Comparison of ENCODE assay signal across 1 cellular context in genomic region chr10:43043342-43043772, GRCh38.
TF ChIP-seq lines count a peak whose summit lies in the region.

No MANE protein-coding gene starts in this region.

TF ChIP-seq in H1, 55 proteins besides CTCF, POLR2A, EP300 and RAD21:
- TF ChIP-seq NRF1 (IDR thresholded peaks at IDR 0.05; ENCODE audit: low read depth, low read length) (no peak), SRF (IDR thresholded peaks at IDR 0.05; ENCODE audit: low read depth, low read length) (no peak), CBX8 (IDR thresholded peaks at IDR 0.05; ENCODE audit: borderline replicate concordance, low read depth, low read length) (no peak), JUND (IDR thresholded peaks at IDR 0.05; ENCODE audit: low read length) (no peak), ATF3 (IDR thresholded peaks at IDR 0.05; ENCODE audit: insufficient read depth, low read depth, low read length) (no peak), CREB1 (IDR thresholded peaks at IDR 0.05) (no peak), PHF8 (conservative IDR thresholded peaks at IDR 0.05; ENCODE audit: low read depth, low read length) (no peak), RFX5 (IDR thresholded peaks at IDR 0.05; ENCODE audit: borderline replicate concordance, low read depth, low read length) (no peak), SIRT6 (IDR thresholded peaks at IDR 0.05; ENCODE audit: low read length) (no peak), USF2 (IDR thresholded peaks at IDR 0.05; ENCODE audit: low read length) (no peak), MAX (IDR thresholded peaks at IDR 0.05) (no peak), TAF7 (optimal IDR thresholded peaks at IDR 0.05; ENCODE audit: borderline replicate concordance, low read depth, low read length) (no peak), KDM4A (IDR thresholded peaks at IDR 0.05; ENCODE audit: low read depth, low read length, severe bottlenecking) (no peak), SP4 (IDR thresholded peaks at IDR 0.05; ENCODE audit: low read length) (no peak)
TF ChIP-seq in H1: peak in this region for 0.
